9 cellular contexts compared by ENCODE assay signal in the genomic region with DNA sequence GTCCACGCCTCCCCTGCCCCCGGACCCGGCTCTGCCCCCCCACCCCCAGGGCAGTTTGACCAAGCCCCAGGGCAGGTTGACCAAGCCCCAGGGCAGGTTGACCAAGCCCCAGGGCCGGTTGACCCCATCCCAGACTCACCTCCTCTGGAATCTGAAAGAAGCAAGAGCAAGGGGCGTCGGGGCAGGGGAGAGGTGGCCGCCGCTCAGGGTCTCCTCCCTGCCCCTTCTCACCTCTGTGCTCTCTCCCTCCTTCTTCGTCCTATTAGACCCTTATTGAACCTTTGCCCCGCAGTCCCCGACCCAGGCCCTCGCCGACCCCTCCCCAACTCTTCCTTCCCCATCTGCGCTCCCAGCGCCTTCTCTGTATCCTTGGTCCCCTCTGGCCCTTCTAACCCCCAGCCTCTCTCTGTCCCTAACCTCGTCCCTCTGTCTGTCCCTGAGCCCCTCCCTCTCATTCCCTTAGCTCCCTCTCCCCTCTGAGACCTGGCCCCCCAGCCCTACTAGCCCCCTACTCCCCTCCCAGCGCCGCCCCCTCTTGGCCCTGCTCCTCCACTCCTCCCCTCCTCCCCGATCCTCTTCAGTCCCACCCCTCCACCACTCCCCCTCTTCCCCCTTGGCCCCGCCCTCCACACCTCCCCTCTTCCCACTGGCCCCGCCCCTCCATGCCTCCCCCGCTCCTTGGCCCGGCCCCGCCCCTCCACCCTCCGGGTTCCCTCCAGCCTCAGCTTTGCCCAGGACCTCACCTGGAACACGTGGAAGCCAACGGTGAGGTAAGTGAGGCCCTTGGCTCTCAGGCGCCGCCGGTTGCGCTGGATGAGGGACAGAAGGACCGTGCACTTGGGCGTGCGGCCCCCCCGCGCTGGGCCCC. TPM values are rescaled to one million over a fixed set of nuclear protein-coding genes. Genes with fewer than 3 reads are reported as not detected.
DNase-seq lines count a peak whose midpoint lies in the region; ATAC-seq and TF ChIP-seq lines count a peak whose summit lies in the region.
"Had no signal": no experiment of that assay in that cellular context is flagged by ENCODE, and none has a peak within 500 bp of the region (broad histone marks: within the 10 kb centered on the region; RNA-seq: fewer than 3 reads in every experiment).

No MANE protein-coding gene starts in this region.

- H3K9me3 ChIP-seq in Peyer's patch, result no peaks in the 10 kb centered on the region
- no peaks in the 10 kb centered on the region for H3K9me3 ChIP-seq in iPS-18a (ENCODE audit: control insufficient read depth, low read depth, low read length)

- H3K27me3 Mint-ChIP-seq in activated naive CD8-positive, alpha-beta T cell, result no peaks in the 10 kb centered on the region

- no peaks in the 10 kb centered on the region for H3K27me3 ChIP-seq in Peyer's patch
- peaks cover 19% of the 10 kb centered on the region for H3K27me3 ChIP-seq in iPS-18a (ENCODE audit: control insufficient read depth, insufficient read depth, low read length)

- no peaks in the 10 kb centered on the region for H3K36me3 Mint-ChIP-seq in activated naive CD8-positive, alpha-beta T cell

- peaks cover 27% of the 10 kb centered on the region for H3K4me1 Mint-ChIP-seq in activated naive CD8-positive, alpha-beta T cell (ENCODE audit: low read depth)

- peak; percentile 77 for DNase-seq in NCI-H1436 (lab: John Stamatoyannopoulos, UW)
- DNase-seq in NCI-H1436 treated with DMSO at 0.1 percent for 48 hours (lab: John Stamatoyannopoulos, UW), result no peak
- DNase-seq in Peyer's patch, result peak; percentile 77 to 93 (median 82)
- DNase-seq in stimulated activated CD4-positive, alpha-beta T cell treated with anti-CD3 and anti-CD28 coated beads, Interleukin-2, amount 100 ng/mL, for 48 hours, result peak; percentile 48 to 70

- H3K4me1 ChIP-seq in Peyer's patch, result peaks cover 3 to 39% (median 18%) of the 10 kb centered on the region in 4 donors
- H3K4me1 ChIP-seq in iPS-18a (ENCODE audit: control insufficient read depth, low read depth, low read length), result peaks cover 3% of the 10 kb centered on the region

- no peaks in the 10 kb centered on the region for H3K36me3 ChIP-seq in Peyer's patch
- H3K36me3 ChIP-seq in iPS-18a (ENCODE audit: control insufficient read depth, low read depth, low read length), result no peaks in the 10 kb centered on the region

- no peak for TF ChIP-seq POLR2A in Peyer's patch (IDR thresholded peaks at IDR 0.05)

- peak overlapping the region; percentile 54 for H3K4me3 Mint-ChIP-seq in activated naive CD8-positive, alpha-beta T cell

- TF ChIP-seq CTCF in Peyer's patch (IDR thresholded peaks at IDR 0.05), result no peak

- H3K9ac ChIP-seq in iPS-18a (ENCODE audit: low read length), result no peak overlapping the region

- no peaks in the 10 kb centered on the region for H3K9me3 Mint-ChIP-seq in activated naive CD8-positive, alpha-beta T cell (ENCODE audit: low read depth)

- H3K4me3 ChIP-seq in Peyer's patch, result peak overlapping the region; percentile 36 to 63 (median 53)
- H3K4me3 ChIP-seq in iPS-18a (ENCODE audit: low read length), result peak overlapping the region; percentile 44

- H3K27ac Mint-ChIP-seq in activated naive CD8-positive, alpha-beta T cell, result no peak overlapping the region

- ATAC-seq in GM19023 (IDR thresholded peaks at IDR 0.05; ENCODE audit: unreplicated experiment), result no peak
- no peak for ATAC-seq in GM18858 (IDR thresholded peaks at IDR 0.05; ENCODE audit: unreplicated experiment)

- H3K27ac ChIP-seq in Peyer's patch (peak overlapping the region; percentile 32 to 91 (median 71)), iPS-18a (ENCODE audit: low read length) (no peak overlapping the region)

RNA-seq across cellular contexts. Expression of gene CAPN12, which starts 7.6 kb away (rescaled TPM):
- total RNA-seq in Peyer's patch, result 10 to 100 TPM in 1 of 4 donors, 1 to 10 TPM in 3; 5.8 to 56.8 (median 6.4) TPM

RNA-seq across cellular contexts. Expression of gene LGALS7, which starts 36.7 kb away (rescaled TPM):
- total RNA-seq in Peyer's patch, result not detected
- total RNA-seq: aorta had no signal

RNA-seq across cellular contexts. Expression of gene LGALS7B, which starts 52.4 kb away (rescaled TPM):
- total RNA-seq in Peyer's patch, result not detected
- total RNA-seq: aorta had no signal
